In the genomic region with DNA sequence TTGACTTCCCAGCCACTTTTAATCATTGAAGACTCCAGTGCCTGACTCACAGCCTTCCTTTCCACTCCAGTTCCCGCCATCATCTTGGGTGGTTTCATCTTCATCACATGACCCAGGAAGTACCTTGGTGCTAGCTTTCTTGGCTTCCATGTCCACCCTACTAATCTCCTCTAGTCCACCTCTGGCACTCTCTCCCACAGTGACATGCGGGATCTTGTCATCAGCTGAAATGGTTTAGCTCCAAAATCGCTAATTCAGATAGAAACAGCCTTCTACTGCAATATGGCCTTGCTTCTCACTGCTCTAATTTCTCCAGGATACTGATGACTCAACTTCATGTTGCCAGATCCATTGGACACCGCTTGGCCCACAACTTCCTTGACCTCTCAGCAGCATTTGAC, we compare ENCODE assay signal across 15 cellular contexts. TPM values are rescaled to one million over a fixed set of nuclear protein-coding genes. Genes with fewer than 3 reads are reported as not detected.
DNase-seq lines count a peak whose midpoint lies in the region; ATAC-seq and TF ChIP-seq lines count a peak whose summit lies in the region.
"Had no signal": no experiment of that assay in that cellular context is flagged by ENCODE, and none has a peak within 500 bp of the region (broad histone marks: within the 10 kb centered on the region; RNA-seq: fewer than 3 reads in every experiment).

No MANE protein-coding gene starts in this region.

- H3K27ac ChIP-seq in heart left ventricle, result no peak overlapping the region
- no peak overlapping the region for H3K27ac ChIP-seq in left ventricle myocardium inferior (replicated peaks)
- H3K27ac ChIP-seq in brain microvascular endothelial cell, result no peak overlapping the region
- H3K27ac ChIP-seq: uterus had no signal

- H3K4me1 ChIP-seq in heart left ventricle (peaks cover 0 to 58% (median 26%) of the 10 kb centered on the region in 12 donors), left ventricle myocardium inferior (peaks cover 65% of the 10 kb centered on the region)
- H3K4me1 ChIP-seq: uterus had no signal

- TF ChIP-seq POLR2A in heart left ventricle (IDR thresholded peaks at IDR 0.05), result no peak

- peaks cover 0 to 11% (median 0%) of the 10 kb centered on the region in 9 donors for H3K36me3 ChIP-seq in heart left ventricle
- H3K36me3 ChIP-seq in left ventricle myocardium inferior, result no peaks in the 10 kb centered on the region
- H3K36me3 ChIP-seq in brain microvascular endothelial cell (replicated peaks), result no peaks in the 10 kb centered on the region
- H3K36me3 ChIP-seq: uterus had no signal

- peak in 3 of 4 donors; percentile 63 to 67 (median 66) for ATAC-seq in heart left ventricle
- peak; percentile 58 for ATAC-seq in left ventricle myocardium superior
- ATAC-seq in GM21737 (IDR thresholded peaks at IDR 0.05; ENCODE audit: unreplicated experiment), result no peak
- ATAC-seq in GM21447 (IDR thresholded peaks at IDR 0.05; ENCODE audit: unreplicated experiment), result no peak
- ATAC-seq: activated CD8-positive, alpha-beta memory T cell treated with anti-CD3 and anti-CD28 coated beads, Interleukin-2, amount 10 ng/mL, durations not matched to agents 7 days and 5 days had no signal

- in situ Hi-C loops in brain microvascular endothelial cell (cut with HindIII; ENCODE audit: low pct_ligation_motif_present, low sequenced_read_pairs), result no loop called here

- DNase-seq in heart left ventricle (no peak), left ventricle myocardium inferior (no peak), brain microvascular endothelial cell (peak; percentile 39), left ventricle myocardium superior (no peak), OCI-M2 (lab: John Stamatoyannopoulos, UW; ENCODE audit: unreplicated experiment) (no peak)
- DNase-seq in activated effector memory CD4-positive, alpha-beta T cell treated with anti-CD3 and anti-CD28 coated beads, Interleukin-2, amount 50 U/mL, for 16 hours, result no peak
- DNase-seq: activated CD8-positive, alpha-beta memory T cell treated with anti-CD3 and anti-CD28 coated beads, Interleukin-2, amount 10 ng/mL, durations not matched to agents 7 days and 5 days; aorta; foreskin melanocyte; NCI-H1436 treated with DMSO at 0.1 percent for 48 hours; NK-92 treated with Interleukin-12 subunit alpha and Interleukin-12 subunit beta, amount 100 ng/mL, for 24 hours; T1000; uterus had no signal

- TF ChIP-seq CTCF in heart left ventricle (IDR thresholded peaks at IDR 0.05), result no peak
- no peak for TF ChIP-seq CTCF in left ventricle myocardium inferior (IDR thresholded peaks at IDR 0.05; ENCODE audit: borderline replicate concordance)
- TF ChIP-seq CTCF in brain microvascular endothelial cell (IDR thresholded peaks at IDR 0.05; ENCODE audit: low read depth, low read length, missing control alignments), result no peak

- 62 to 83% (median 77%) methylated on average over 4 of the region's 4 CpGs for WGBS in heart left ventricle, 4 donors

- H3K4me3 ChIP-seq in heart left ventricle (no peak overlapping the region), left ventricle myocardium inferior (no peak overlapping the region), brain microvascular endothelial cell (ENCODE audit: low read depth, low read length) (no peak overlapping the region)
- H3K4me3 ChIP-seq: uterus had no signal

- intact Hi-C loops in heart left ventricle (cut with DNase I), result no loop called here
- intact Hi-C loops in left ventricle myocardium inferior (cut with micrococcal nuclease), result no loop called here
- intact Hi-C loops in left ventricle myocardium superior (cut with micrococcal nuclease), result no loop called here

- no peaks in the 10 kb centered on the region for H3K27me3 ChIP-seq in heart left ventricle
- H3K27me3 ChIP-seq in left ventricle myocardium inferior (ENCODE audit: low read depth), result no peaks in the 10 kb centered on the region
- H3K27me3 ChIP-seq in brain microvascular endothelial cell (replicated peaks), result no peaks in the 10 kb centered on the region
- H3K27me3 ChIP-seq: uterus had no signal

- no peaks in the 10 kb centered on the region for H3K9me3 ChIP-seq in heart left ventricle
- H3K9me3 ChIP-seq in left ventricle myocardium inferior (replicated peaks), result no peaks in the 10 kb centered on the region
- H3K9me3 ChIP-seq: uterus had no signal

RNA-seq across cellular contexts. Expression of gene WDR20, which starts 24.5 kb away (rescaled TPM):
- total RNA-seq in heart left ventricle, result 10 to 100 TPM; 15.8 to 26.5 (median 21.2) TPM
- 10 to 100 TPM; 10.4 to 15.9 TPM for polyA plus RNA-seq in heart left ventricle
- 20.9 TPM for total RNA-seq in left ventricle myocardium inferior
- total RNA-seq in left ventricle myocardium superior, result 20.5 TPM

Comparison
In these comparisons a context has a peak if more than half of its experiments do, and no peak if none do; other contexts are left out.
1. ATAC-seq: peak in heart left ventricle (3 of 4) and left ventricle myocardium superior (single experiment); none in GM21737 (single experiment) and GM21447 (single experiment).